2 cellular contexts compared by ENCODE assay signal in genomic region chr6:311679-312220, GRCh38.
TF ChIP-seq lines count a peak whose summit lies in the region.

No MANE protein-coding gene starts in this region.

TF ChIP-seq in IMR-90, 13 proteins besides CTCF, POLR2A, EP300 and RAD21:
- TF ChIP-seq RFX5 (IDR thresholded peaks at IDR 0.05; ENCODE audit: low read depth, low read length) (no peak), FOS (IDR thresholded peaks at IDR 0.05; ENCODE audit: low read depth, low read length) (no peak), SMC3 (IDR thresholded peaks at IDR 0.05; ENCODE audit: low read depth, low read length) (no peak), CHD1 (IDR thresholded peaks at IDR 0.05; ENCODE audit: low read depth, low read length) (no peak), RCOR1 (IDR thresholded peaks at IDR 0.05; ENCODE audit: insufficient replicate concordance, low read length) (no peak)
- TF ChIP-seq, protein P1, sequence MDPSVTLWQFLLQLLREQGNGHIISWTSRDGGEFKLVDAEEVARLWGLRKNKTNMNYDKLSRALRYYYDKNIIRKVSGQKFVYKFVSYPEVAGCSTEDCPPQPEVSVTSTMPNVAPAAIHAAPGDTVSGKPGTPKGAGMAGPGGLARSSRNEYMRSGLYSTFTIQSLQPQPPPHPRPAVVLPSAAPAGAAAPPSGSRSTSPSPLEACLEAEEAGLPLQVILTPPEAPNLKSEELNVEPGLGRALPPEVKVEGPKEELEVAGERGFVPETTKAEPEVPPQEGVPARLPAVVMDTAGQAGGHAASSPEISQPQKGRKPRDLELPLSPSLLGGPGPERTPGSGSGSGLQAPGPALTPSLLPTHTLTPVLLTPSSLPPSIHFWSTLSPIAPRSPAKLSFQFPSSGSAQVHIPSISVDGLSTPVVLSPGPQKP (IDR thresholded peaks at IDR 0.05; ENCODE audit: borderline replicate concordance, low read depth, low read length): no peak

TF ChIP-seq in H1, 55 proteins besides CTCF, POLR2A, EP300 and RAD21:
- TF ChIP-seq SIRT6 (IDR thresholded peaks at IDR 0.05; ENCODE audit: low read length): no peak
- TF ChIP-seq ZNF274 (IDR thresholded peaks at IDR 0.05; ENCODE audit: borderline replicate concordance, extremely low read depth, low read length): no peak
- no peak for TF ChIP-seq BRCA1 (IDR thresholded peaks at IDR 0.05; ENCODE audit: low read depth, low read length)
- TF ChIP-seq CEBPB (IDR thresholded peaks at IDR 0.05; ENCODE audit: low read depth, low read length): no peak
- TF ChIP-seq, protein P2, sequence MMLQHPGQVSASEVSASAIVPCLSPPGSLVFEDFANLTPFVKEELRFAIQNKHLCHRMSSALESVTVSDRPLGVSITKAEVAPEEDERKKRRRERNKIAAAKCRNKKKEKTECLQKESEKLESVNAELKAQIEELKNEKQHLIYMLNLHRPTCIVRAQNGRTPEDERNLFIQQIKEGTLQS (IDR thresholded peaks at IDR 0.05; ENCODE audit: insufficient read depth, low read depth, low read length): no peak
- no peak for TF ChIP-seq POLR2AphosphoS5 (IDR thresholded peaks at IDR 0.05; ENCODE audit: low read depth, low read length)
- no peak for TF ChIP-seq HDAC6 (IDR thresholded peaks at IDR 0.05; ENCODE audit: low read depth, low read length)
- no peak for TF ChIP-seq CREB1 (IDR thresholded peaks at IDR 0.05)
- TF ChIP-seq NANOG (IDR thresholded peaks at IDR 0.05; ENCODE audit: insufficient read depth, low read depth, low read length, poor library complexity, severe bottlenecking): no peak
- no peak for TF ChIP-seq CBX8 (IDR thresholded peaks at IDR 0.05; ENCODE audit: borderline replicate concordance, low read depth, low read length)
- no peak for TF ChIP-seq RNF2 (IDR thresholded peaks at IDR 0.05; ENCODE audit: borderline replicate concordance, low read depth, low read length, missing control alignments, poor library complexity, severe bottlenecking)
- no peak for TF ChIP-seq ASH2L (IDR thresholded peaks at IDR 0.05; ENCODE audit: low read length)
- no peak for TF ChIP-seq TAF1 (IDR thresholded peaks at IDR 0.05; ENCODE audit: low read depth, low read length)
- no peak for TF ChIP-seq TBP (IDR thresholded peaks at IDR 0.05; ENCODE audit: low read depth, low read length)
- TF ChIP-seq CTBP2 (IDR thresholded peaks at IDR 0.05; ENCODE audit: borderline replicate concordance, insufficient read depth, insufficient read length, low read length): no peak
- TF ChIP-seq HDAC2 (IDR thresholded peaks at IDR 0.05; ENCODE audit: borderline replicate concordance in 1 of 2, low read depth in 2 of 2, low read length in 2 of 2): no peak
- TF ChIP-seq, protein P3, sequence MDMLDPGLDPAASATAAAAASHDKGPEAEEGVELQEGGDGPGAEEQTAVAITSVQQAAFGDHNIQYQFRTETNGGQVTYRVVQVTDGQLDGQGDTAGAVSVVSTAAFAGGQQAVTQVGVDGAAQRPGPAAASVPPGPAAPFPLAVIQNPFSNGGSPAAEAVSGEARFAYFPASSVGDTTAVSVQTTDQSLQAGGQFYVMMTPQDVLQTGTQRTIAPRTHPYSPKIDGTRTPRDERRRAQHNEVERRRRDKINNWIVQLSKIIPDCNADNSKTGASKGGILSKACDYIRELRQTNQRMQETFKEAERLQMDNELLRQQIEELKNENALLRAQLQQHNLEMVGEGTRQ (IDR thresholded peaks at IDR 0.05; ENCODE audit: low read length): no peak
- TF ChIP-seq NRF1 (IDR thresholded peaks at IDR 0.05; ENCODE audit: low read depth, low read length): no peak
- no peak for TF ChIP-seq TEAD4 (IDR thresholded peaks at IDR 0.05; ENCODE audit: low read depth, low read length)
- no peak for TF ChIP-seq CHD7 (IDR thresholded peaks at IDR 0.05; ENCODE audit: insufficient replicate concordance, low read length)
